14 cellular contexts compared by ENCODE assay signal in genomic region chr10:78588194-78588811, GRCh38.
DNase-seq lines count a peak whose midpoint lies in the region; ATAC-seq and TF ChIP-seq lines count a peak whose summit lies in the region.
"Had no signal": no experiment of that assay in that cellular context is flagged by ENCODE, and none has a peak within 500 bp of the region (broad histone marks: within the 10 kb centered on the region; RNA-seq: fewer than 3 reads in every experiment).

No MANE protein-coding gene starts in this region.

- no peak overlapping the region for H2AFZ ChIP-seq in SK-N-SH (ENCODE audit: low read depth)
- H2AFZ ChIP-seq in neural cell (ENCODE audit: low read depth, low read length): no peak overlapping the region

- H3K9me3 ChIP-seq in SK-N-SH (no peaks in the 10 kb centered on the region), cardiac muscle cell (ENCODE audit: low read depth) (no peaks in the 10 kb centered on the region), neural cell (ENCODE audit: low read length) (no peaks in the 10 kb centered on the region)
- H3K9me3 ChIP-seq: BLaER1 treated with 17β-estradiol and CSF1 and Interleukin-3, amounts not matched to agents 10 nM and 100 nM; HAP-1; spleen had no signal

- H3K4me1 ChIP-seq in SK-N-SH (ENCODE audit: control insufficient read depth in 1 of 2, insufficient read depth in 2 of 2, low read depth in 1 of 2, low read length in 1 of 2): peaks cover 0 to 27% of the 10 kb centered on the region in 2 experiments; a peak in 3 of 4 replicates
- H3K4me1 ChIP-seq in cardiac muscle cell (ENCODE audit: low read depth): peaks cover 27% of the 10 kb centered on the region
- H3K4me1 ChIP-seq: BLaER1 treated with 17β-estradiol and CSF1 and Interleukin-3, amounts not matched to agents 10 nM and 100 nM; HAP-1; spleen had no signal

- POLR2A ChIA-PET in SK-N-SH (lab: Yijun Ruan, JAX): interaction anchor here (0.9 kb wide), 1 partner anchor 116 kb away, joined by 4 read pairs; no protein-coding TSS in a partner anchor

- H3K4me2 ChIP-seq in SK-N-SH: no peak overlapping the region
- no peak overlapping the region for H3K4me2 ChIP-seq in neural cell (ENCODE audit: low read length)
- H3K4me2 ChIP-seq: BLaER1 treated with 17β-estradiol and CSF1 and Interleukin-3, amounts not matched to agents 10 nM and 100 nM had no signal

- no peaks in the 10 kb centered on the region for H3K79me2 ChIP-seq in SK-N-SH (ENCODE audit: insufficient read depth)
- H3K79me2 ChIP-seq in neural cell (replicated peaks; ENCODE audit: insufficient read depth, low read length): no peaks in the 10 kb centered on the region

- H3K9me2 ChIP-seq in SK-N-SH (no peaks in the 10 kb centered on the region), neural cell (ENCODE audit: insufficient read depth, low read length) (no peaks in the 10 kb centered on the region)

- H3K27ac ChIP-seq in SK-N-SH (ENCODE audit: low read depth in 2 of 2, low read length in 1 of 2) (peak overlapping the region; percentile 11 to 94; a peak in 3 of 4 replicates), cardiac muscle cell (peak overlapping the region; percentile 96), neural cell (ENCODE audit: low read length) (no peak overlapping the region), brain microvascular endothelial cell (no peak overlapping the region)
- H3K27ac ChIP-seq: BLaER1 treated with 17β-estradiol and CSF1 and Interleukin-3, amounts not matched to agents 10 nM and 100 nM; WERI-Rb-1 had no signal

- CTCF ChIA-PET in SK-N-SH (lab: Yijun Ruan, JAX): interaction anchor here (0.8 kb wide), 1 partner anchor 151 kb away, joined by 3 read pairs; no protein-coding TSS in a partner anchor

- H4K20me1 ChIP-seq in SK-N-SH (ENCODE audit: insufficient read depth) (no peaks in the 10 kb centered on the region), neural cell (ENCODE audit: insufficient read depth) (no peaks in the 10 kb centered on the region)
- H4K20me1 ChIP-seq: BLaER1 treated with 17β-estradiol and CSF1 and Interleukin-3, amounts not matched to agents 10 nM and 100 nM had no signal

- H3K9ac ChIP-seq in SK-N-SH (no peak overlapping the region), neural cell (ENCODE audit: low read length) (no peak overlapping the region)
- H3K9ac ChIP-seq: BLaER1 treated with 17β-estradiol and CSF1 and Interleukin-3, amounts not matched to agents 10 nM and 100 nM had no signal

- TF ChIP-seq EP300 in SK-N-SH (IDR thresholded peaks at IDR 0.05; ENCODE audit: borderline replicate concordance in 1 of 2, low read depth in 1 of 2, low read length in 1 of 2) (peak; percentile 74 to 78; a peak in 3 of 4 replicates), neural cell (conservative IDR thresholded peaks at IDR 0.05; ENCODE audit: poor library complexity, severe bottlenecking) (no peak)

- in situ Hi-C loops in brain microvascular endothelial cell (cut with HindIII; ENCODE audit: low pct_ligation_motif_present, low sequenced_read_pairs): no loop called here

- no peaks in the 10 kb centered on the region for H3K36me3 ChIP-seq in SK-N-SH (replicated peaks in 1 of 2; ENCODE audit: control insufficient read depth in 1 of 2, insufficient read depth in 2 of 2, low read length in 1 of 2)
- no peaks in the 10 kb centered on the region for H3K36me3 ChIP-seq in cardiac muscle cell
- H3K36me3 ChIP-seq in neural cell (ENCODE audit: insufficient read depth, low read length): no peaks in the 10 kb centered on the region
- H3K36me3 ChIP-seq in brain microvascular endothelial cell (replicated peaks): no peaks in the 10 kb centered on the region
- H3K36me3 ChIP-seq: BLaER1 treated with 17β-estradiol and CSF1 and Interleukin-3, amounts not matched to agents 10 nM and 100 nM; HAP-1; spleen; WERI-Rb-1 had no signal

- no peak for TF ChIP-seq CTCF in SK-N-SH (IDR thresholded peaks at IDR 0.05)
- no peak for TF ChIP-seq CTCF in cardiac muscle cell (IDR thresholded peaks at IDR 0.05; ENCODE audit: low read depth, low read length)
- TF ChIP-seq CTCF in neural cell (IDR thresholded peaks at IDR 0.05; ENCODE audit: poor library complexity, severe bottlenecking): no peak
- no peak for TF ChIP-seq CTCF in brain microvascular endothelial cell (IDR thresholded peaks at IDR 0.05; ENCODE audit: low read depth, low read length, missing control alignments)

- peaks cover 4% of the 10 kb centered on the region for H3F3A ChIP-seq in SK-N-SH (replicated peaks; ENCODE audit: insufficient read depth)
- H3F3A ChIP-seq in neural cell (ENCODE audit: insufficient read depth, low read length, poor library complexity, severe bottlenecking): no peaks in the 10 kb centered on the region

- H3K27me3 ChIP-seq in SK-N-SH (ENCODE audit: insufficient read depth): no peaks in the 10 kb centered on the region
- no peaks in the 10 kb centered on the region for H3K27me3 ChIP-seq in cardiac muscle cell
- no peaks in the 10 kb centered on the region for H3K27me3 ChIP-seq in neural cell (ENCODE audit: insufficient read depth, low read depth, low read length)
- peaks cover 8% of the 10 kb centered on the region for H3K27me3 ChIP-seq in brain microvascular endothelial cell (replicated peaks)
- H3K27me3 ChIP-seq: BLaER1 treated with 17β-estradiol and CSF1 and Interleukin-3, amounts not matched to agents 10 nM and 100 nM; spleen had no signal

- DNase-seq in AG08396 (ENCODE audit: low spot score) (peak; percentile 79), SK-N-SH (peak; percentile 65), cardiac muscle cell (ENCODE audit: low read depth in 1 of 2, low spot score in 1 of 2) (peak; percentile 92 to 96), brain microvascular endothelial cell (no peak)
- no peak for DNase-seq in effector CD4-positive, alpha-beta T cell
- DNase-seq: central memory CD4-positive, alpha-beta T cell; midbrain; spleen; WERI-Rb-1 had no signal

- ATAC-seq in GM18870 (IDR thresholded peaks at IDR 0.05; ENCODE audit: unreplicated experiment): no peak
- ATAC-seq in GM21390 (IDR thresholded peaks at IDR 0.05; ENCODE audit: unreplicated experiment): no peak

- H3K4me3 ChIP-seq in SK-N-SH (ENCODE audit: low read depth in 2 of 2, low read length in 1 of 2) (no peak overlapping the region), cardiac muscle cell (no peak overlapping the region), neural cell (ENCODE audit: low read length) (no peak overlapping the region), brain microvascular endothelial cell (ENCODE audit: low read depth, low read length) (no peak overlapping the region)
- H3K4me3 ChIP-seq: BLaER1 treated with 17β-estradiol and CSF1 and Interleukin-3, amounts not matched to agents 10 nM and 100 nM; HAP-1; spleen had no signal

- peak; percentile 39 for TF ChIP-seq RAD21 in SK-N-SH (IDR thresholded peaks at IDR 0.05; ENCODE audit: low read length)
- no peak for TF ChIP-seq RAD21 in neural cell (conservative IDR thresholded peaks at IDR 0.05)

- WGBS in SK-N-SH (ENCODE audit: low lambda C conversion rate): 34% methylated on average over 9 of the region's 9 CpGs

TF ChIP-seq in SK-N-SH, 30 proteins besides CTCF, POLR2A, EP300 and RAD21 (continues in another document):
- TF ChIP-seq, protein P1, sequence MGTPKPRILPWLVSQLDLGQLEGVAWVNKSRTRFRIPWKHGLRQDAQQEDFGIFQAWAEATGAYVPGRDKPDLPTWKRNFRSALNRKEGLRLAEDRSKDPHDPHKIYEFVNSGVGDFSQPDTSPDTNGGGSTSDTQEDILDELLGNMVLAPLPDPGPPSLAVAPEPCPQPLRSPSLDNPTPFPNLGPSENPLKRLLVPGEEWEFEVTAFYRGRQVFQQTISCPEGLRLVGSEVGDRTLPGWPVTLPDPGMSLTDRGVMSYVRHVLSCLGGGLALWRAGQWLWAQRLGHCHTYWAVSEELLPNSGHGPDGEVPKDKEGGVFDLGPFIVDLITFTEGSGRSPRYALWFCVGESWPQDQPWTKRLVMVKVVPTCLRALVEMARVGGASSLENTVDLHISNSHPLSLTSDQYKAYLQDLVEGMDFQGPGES (IDR thresholded peaks at IDR 0.05; ENCODE audit: low read depth, low read length): no peak
- TF ChIP-seq PBX3 (IDR thresholded peaks at IDR 0.05): peak; percentile 96

TF ChIP-seq in neural cell, 6 proteins besides CTCF, POLR2A, EP300 and RAD21:
- TF ChIP-seq, protein P2, sequence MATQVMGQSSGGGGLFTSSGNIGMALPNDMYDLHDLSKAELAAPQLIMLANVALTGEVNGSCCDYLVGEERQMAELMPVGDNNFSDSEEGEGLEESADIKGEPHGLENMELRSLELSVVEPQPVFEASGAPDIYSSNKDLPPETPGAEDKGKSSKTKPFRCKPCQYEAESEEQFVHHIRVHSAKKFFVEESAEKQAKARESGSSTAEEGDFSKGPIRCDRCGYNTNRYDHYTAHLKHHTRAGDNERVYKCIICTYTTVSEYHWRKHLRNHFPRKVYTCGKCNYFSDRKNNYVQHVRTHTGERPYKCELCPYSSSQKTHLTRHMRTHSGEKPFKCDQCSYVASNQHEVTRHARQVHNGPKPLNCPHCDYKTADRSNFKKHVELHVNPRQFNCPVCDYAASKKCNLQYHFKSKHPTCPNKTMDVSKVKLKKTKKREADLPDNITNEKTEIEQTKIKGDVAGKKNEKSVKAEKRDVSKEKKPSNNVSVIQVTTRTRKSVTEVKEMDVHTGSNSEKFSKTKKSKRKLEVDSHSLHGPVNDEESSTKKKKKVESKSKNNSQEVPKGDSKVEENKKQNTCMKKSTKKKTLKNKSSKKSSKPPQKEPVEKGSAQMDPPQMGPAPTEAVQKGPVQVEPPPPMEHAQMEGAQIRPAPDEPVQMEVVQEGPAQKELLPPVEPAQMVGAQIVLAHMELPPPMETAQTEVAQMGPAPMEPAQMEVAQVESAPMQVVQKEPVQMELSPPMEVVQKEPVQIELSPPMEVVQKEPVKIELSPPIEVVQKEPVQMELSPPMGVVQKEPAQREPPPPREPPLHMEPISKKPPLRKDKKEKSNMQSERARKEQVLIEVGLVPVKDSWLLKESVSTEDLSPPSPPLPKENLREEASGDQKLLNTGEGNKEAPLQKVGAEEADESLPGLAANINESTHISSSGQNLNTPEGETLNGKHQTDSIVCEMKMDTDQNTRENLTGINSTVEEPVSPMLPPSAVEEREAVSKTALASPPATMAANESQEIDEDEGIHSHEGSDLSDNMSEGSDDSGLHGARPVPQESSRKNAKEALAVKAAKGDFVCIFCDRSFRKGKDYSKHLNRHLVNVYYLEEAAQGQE (IDR thresholded peaks at IDR 0.05; ENCODE audit: borderline replicate concordance): peak; percentile 57
- no peak for TF ChIP-seq EZH2 (IDR thresholded peaks at IDR 0.05; ENCODE audit: borderline replicate concordance, insufficient read depth, low read length, poor library complexity, severe bottlenecking)
- no peak for TF ChIP-seq POLR2AphosphoS5 (IDR thresholded peaks at IDR 0.05)

Comparison
In these comparisons a context has a peak if more than half of its experiments do, and no peak if none do; other contexts are left out.
1. DNase-seq: peak in AG08396 (single experiment), SK-N-SH (single experiment) and cardiac muscle cell (2 of 2); none in effector CD4-positive, alpha-beta T cell (single experiment) and brain microvascular endothelial cell (single experiment).
2. H3K27ac ChIP-seq: peak in SK-N-SH (2 of 2) and cardiac muscle cell (single experiment); none in neural cell (single experiment) and brain microvascular endothelial cell (single experiment).